Comparison of ENCODE assay signal across 21 cellular contexts in genomic region chr20:48814633-48815032, GRCh38.
"Had no signal": no experiment of that assay in that cellular context is flagged by ENCODE, and none has a peak within 500 bp of the region (broad histone marks: within the 10 kb centered on the region; RNA-seq: fewer than 3 reads in every experiment).

No MANE protein-coding gene starts in this region.

- H3K27me3 ChIP-seq: colonic mucosa, esophagus muscularis mucosa, hepatocyte, stomach, upper lobe of right lung had no signal

- H3K4me2 ChIP-seq: hepatocyte, SK-N-SH had no signal

- H3K36me3 Mint-ChIP-seq: activated naive CD8-positive, alpha-beta T cell had no signal

- H3K36me3 ChIP-seq: colonic mucosa, esophagus muscularis mucosa, stomach, thoracic aorta, upper lobe of right lung had no signal

- H3K9me3 ChIP-seq: colonic mucosa, esophagus muscularis mucosa, left lung, SK-N-SH, stomach, thoracic aorta, upper lobe of right lung had no signal

- H3K27ac Mint-ChIP-seq: activated naive CD8-positive, alpha-beta T cell; nephron; progenitor cell of endocrine pancreas had no signal

- ATAC-seq: left lung, right cardiac atrium, T-cell, upper lobe of right lung had no signal

- H3K4me3 ChIP-seq: colonic mucosa, esophagus muscularis mucosa, hepatocyte, left lung, skin epidermis, stomach, thoracic aorta, upper lobe of right lung had no signal

- H3K27me3 Mint-ChIP-seq: activated naive CD8-positive, alpha-beta T cell; T-cell had no signal

- H2AFZ ChIP-seq: hepatocyte had no signal

- FAIRE-seq: kidney had no signal

- DNase-seq: activated CD4-positive, alpha-beta T cell treated with anti-CD3 and anti-CD28 coated beads for 1 hour; activated effector memory CD4-positive, alpha-beta T cell treated with Interleukin-2 at 50 U/mL for 16 hours; amniotic stem cell; colonic mucosa; effector CD4-positive, alpha-beta T cell; kidney; left lung; mesendoderm; right cardiac atrium; SK-N-SH; stomach; T-cell; T-helper 9 cell; upper lobe of right lung had no signal

- H3K4me1 ChIP-seq: colonic mucosa had no signal

- H3K9me3 Mint-ChIP-seq: nephron, T-cell had no signal

- H3K9ac ChIP-seq: SK-N-SH had no signal

- H3K4me3 Mint-ChIP-seq: nephron had no signal

- H3K27ac ChIP-seq: colonic mucosa, esophagus muscularis mucosa, hepatocyte, left lung, stomach, thoracic aorta, upper lobe of right lung had no signal

- H3K79me2 ChIP-seq: hepatocyte had no signal
